In genomic region chr7:4612939-4613841, GRCh38 we compare ENCODE assay signal across 9 cellular contexts.
DNase-seq lines count a peak whose midpoint lies in the region; ATAC-seq and TF ChIP-seq lines count a peak whose summit lies in the region.
"Had no signal": no experiment of that assay in that cellular context is flagged by ENCODE, and none has a peak within 500 bp of the region (broad histone marks: within the 10 kb centered on the region; RNA-seq: fewer than 3 reads in every experiment).

No MANE protein-coding gene starts in this region.

- CTCF ChIA-PET in PC-9 (lab: Charles Lee) = no interaction called here

- peak overlapping the region; percentile 51 for H3K4me2 ChIP-seq in BLaER1
- no peak overlapping the region for H3K4me2 ChIP-seq in PC-9

- H3K4me1 Mint-ChIP-seq in natural killer cell = peaks cover 6 to 14% of the 10 kb centered on the region in 2 donors

- H3K4me1 ChIP-seq in BLaER1 (peaks cover 16% of the 10 kb centered on the region), NT2/D1 (ENCODE audit: insufficient read depth, insufficient read length) (peaks cover 3% of the 10 kb centered on the region), PC-9 (replicated peaks; ENCODE audit: insufficient read depth) (no peaks in the 10 kb centered on the region)

- H3K27me3 ChIP-seq in BLaER1 = no peaks in the 10 kb centered on the region
- peaks cover 4% of the 10 kb centered on the region for H3K27me3 ChIP-seq in NT2/D1 (ENCODE audit: insufficient read depth, insufficient read length)
- H3K27me3 ChIP-seq in PC-9 (ENCODE audit: insufficient read depth, low read depth) = peaks cover 22% of the 10 kb centered on the region
- H3K27me3 ChIP-seq: cardiac muscle cell had no signal

- ATAC-seq in natural killer cell (peak in 2 of 3 donors; percentile 17 to 44), GM21515 (IDR thresholded peaks at IDR 0.05; ENCODE audit: unreplicated experiment) (no peak)

- peak overlapping the region; percentile 61 for H3K4me3 Mint-ChIP-seq in natural killer cell

- no peak for DNase-seq in NT2/D1 (ENCODE audit: low read depth, low spot score)
- no peak for DNase-seq in epithelial cell of proximal tubule (ENCODE audit: low read depth)
- DNase-seq in natural killer cell = no peak
- DNase-seq in NCI-H446 treated with DMSO at 0.1 percent for 48 hours (lab: John Stamatoyannopoulos, UW) = no peak
- no peak for DNase-seq in effector CD8-positive, alpha-beta T cell (lab: John Stamatoyannopoulos, UW)
- no peak for DNase-seq in PC-9

- POLR2A ChIA-PET in PC-9 (lab: Charles Lee; ENCODE audit: unreplicated experiment) = no interaction called here

- H3K27ac ChIP-seq in BLaER1 (no peak overlapping the region), PC-9 (no peak overlapping the region)
- H3K27ac ChIP-seq: cardiac muscle cell had no signal

- H2AFZ ChIP-seq in PC-9 = no peak overlapping the region

- no peaks in the 10 kb centered on the region for H3K36me3 Mint-ChIP-seq in natural killer cell

- H3K36me3 ChIP-seq in BLaER1 (no peaks in the 10 kb centered on the region), NT2/D1 (ENCODE audit: insufficient read depth, insufficient read length, low read length) (no peaks in the 10 kb centered on the region), PC-9 (ENCODE audit: low read depth) (no peaks in the 10 kb centered on the region)
- H3K36me3 ChIP-seq: cardiac muscle cell had no signal

- no peak overlapping the region for H3K9ac ChIP-seq in BLaER1
- H3K9ac ChIP-seq in NT2/D1 (ENCODE audit: insufficient read length, low read depth) = peak overlapping the region; percentile 26

- no TSS peak for BruUV-seq in PC-9 (replicated peaks; lab: Mats Ljungman, UMichigan)

- no peak for TF ChIP-seq CTCF in epithelial cell of proximal tubule (conservative IDR thresholded peaks at IDR 0.05; ENCODE audit: low read depth, low read length)
- no peak for TF ChIP-seq CTCF in natural killer cell (IDR thresholded peaks at IDR 0.05)
- TF ChIP-seq CTCF in PC-9 (conservative IDR thresholded peaks at IDR 0.05) = no peak

- no peaks in the 10 kb centered on the region for H3K9me3 ChIP-seq in BLaER1
- no peaks in the 10 kb centered on the region for H3K9me3 ChIP-seq in NT2/D1 (ENCODE audit: insufficient read depth, low read length)
- no peaks in the 10 kb centered on the region for H3K9me3 ChIP-seq in PC-9 (ENCODE audit: insufficient read depth, low read depth)

- no peaks in the 10 kb centered on the region for H3K79me2 ChIP-seq in PC-9 (ENCODE audit: low read depth)

- H3K9me3 Mint-ChIP-seq in natural killer cell = no peaks in the 10 kb centered on the region

- H3F3A ChIP-seq in PC-9 (ENCODE audit: insufficient read depth, low read depth) = no peaks in the 10 kb centered on the region

- H3K4me3 ChIP-seq in BLaER1 (no peak overlapping the region), NT2/D1 (ENCODE audit: insufficient read length, low read depth) (peak overlapping the region; percentile 31), epithelial cell of proximal tubule (ENCODE audit: low read depth, low read length) (peak overlapping the region; percentile 42), PC-9 (no peak overlapping the region)
- H3K4me3 ChIP-seq: cardiac muscle cell had no signal

- no peaks in the 10 kb centered on the region for H3K27me3 Mint-ChIP-seq in natural killer cell (ENCODE audit: low read depth in 2 of 2)

- H3K9me2 ChIP-seq in PC-9 (ENCODE audit: insufficient read depth) = no peaks in the 10 kb centered on the region

- H3K27ac Mint-ChIP-seq in natural killer cell = no peak overlapping the region

- no peaks in the 10 kb centered on the region for H4K20me1 ChIP-seq in BLaER1
- H4K20me1 ChIP-seq in PC-9 (ENCODE audit: insufficient read depth) = no peaks in the 10 kb centered on the region

- intact Hi-C loops in natural killer cell (cut with micrococcal nuclease) = no loop called here
- intact Hi-C loops in PC-9 (cut with micrococcal nuclease; ENCODE audit: unreplicated experiment) = loop anchor here (2.0 kb wide), 1 partner anchor 72 kb away; no protein-coding TSS in a partner anchor

Comparison
In these comparisons a context has a peak if more than half of its experiments do, and no peak if none do; other contexts are left out.
1. H3K4me3 ChIP-seq: peak in NT2/D1 (single experiment) and epithelial cell of proximal tubule (single experiment); none in BLaER1 (single experiment) and PC-9 (single experiment).